In genomic region chr1:229230136-229230892, GRCh38 we compare ENCODE assay signal across 8 cellular contexts. TPM values are rescaled to one million over a fixed set of nuclear protein-coding genes. Genes with fewer than 3 reads are reported as not detected.
DNase-seq lines count a peak whose midpoint lies in the region; ATAC-seq and TF ChIP-seq lines count a peak whose summit lies in the region.

No MANE protein-coding gene starts in this region.

- DNase-seq in endodermal cell: peak; percentile 73
- no peak for DNase-seq in spleen
- no peak for DNase-seq in effector memory CD4-positive, alpha-beta T cell
- DNase-seq in T-helper 17 cell: no peak

- WGBS in endodermal cell (ENCODE audit: insufficient coverage in 1 of 2, insufficient read length in 1 of 2), 2 experiments: 35 to 39% methylated on average over 13 to 14 of the region's 14 CpGs
- 33 to 48% (median 45%) methylated on average over 14 of the region's 14 CpGs for WGBS in spleen, 5 donors

- TF ChIP-seq CTCF in endodermal cell (conservative IDR thresholded peaks at IDR 0.05): no peak
- no peak for TF ChIP-seq CTCF in spleen (IDR thresholded peaks at IDR 0.05 in 8 of 11, conservative IDR thresholded peaks at IDR 0.05 in 3 of 11)

- peak; percentile 66 for ATAC-seq in GM19395 (IDR thresholded peaks at IDR 0.05; ENCODE audit: unreplicated experiment)
- ATAC-seq in GM21367 (IDR thresholded peaks at IDR 0.05; ENCODE audit: unreplicated experiment): no peak
- no peak for ATAC-seq in GM19455 (IDR thresholded peaks at IDR 0.05; ENCODE audit: unreplicated experiment)
- ATAC-seq in T-helper 17 cell: no peak

- H3K27me3 Mint-ChIP-seq in endodermal cell (ENCODE audit: insufficient read depth) (peaks cover 12% of the 10 kb centered on the region), T-helper 17 cell (peaks cover 29% of the 10 kb centered on the region)

- H3K36me3 ChIP-seq in HUES6 (ENCODE audit: control insufficient read depth, insufficient read depth, low read length): no peaks in the 10 kb centered on the region
- H3K36me3 ChIP-seq in endodermal cell (ENCODE audit: control insufficient read depth, insufficient read depth, low read length): no peaks in the 10 kb centered on the region
- H3K36me3 ChIP-seq in spleen: no peaks in the 10 kb centered on the region
- H3K36me3 ChIP-seq in effector memory CD4-positive, alpha-beta T cell (ENCODE audit: control insufficient read depth, insufficient read depth, low read length): no peaks in the 10 kb centered on the region

- H3K4me1 ChIP-seq in HUES6 (ENCODE audit: control insufficient read depth, insufficient read depth, low read length): peaks cover 73% of the 10 kb centered on the region
- H3K4me1 ChIP-seq in endodermal cell (ENCODE audit: control insufficient read depth, insufficient read depth, low read length): peaks cover 12% of the 10 kb centered on the region
- H3K4me1 ChIP-seq in spleen: peaks cover 11 to 56% (median 39%) of the 10 kb centered on the region in 6 donors
- peaks cover 3% of the 10 kb centered on the region for H3K4me1 ChIP-seq in effector memory CD4-positive, alpha-beta T cell (ENCODE audit: control insufficient read depth, insufficient read depth, low read length, poor library complexity, severe bottlenecking)

- H3K9ac ChIP-seq in HUES6 (ENCODE audit: low read length) (peak overlapping the region; percentile 80), endodermal cell (ENCODE audit: extremely low read depth, low read length, poor library complexity, severe bottlenecking) (no peak overlapping the region)

- H3K27ac ChIP-seq in HUES6 (ENCODE audit: low read depth, low read length): peak overlapping the region; percentile 83
- peak overlapping the region; percentile 33 for H3K27ac ChIP-seq in endodermal cell (ENCODE audit: low read depth, low read length)
- peak overlapping the region in 5 of 8 donors; percentile 13 to 60 (median 55) for H3K27ac ChIP-seq in spleen
- no peak overlapping the region for H3K27ac ChIP-seq in effector memory CD4-positive, alpha-beta T cell (ENCODE audit: insufficient read depth, low read length, poor library complexity, severe bottlenecking)

- intact Hi-C loops in spleen (cut with DNase I; ENCODE audit: low total_unique reads): no loop called here

- H3K9me3 Mint-ChIP-seq in endodermal cell: no peaks in the 10 kb centered on the region

- H3K27ac Mint-ChIP-seq in endodermal cell (peak overlapping the region; percentile 85), T-helper 17 cell (no peak overlapping the region)

- H3K4me3 Mint-ChIP-seq in endodermal cell: no peak overlapping the region
- no peak overlapping the region for H3K4me3 Mint-ChIP-seq in T-helper 17 cell

- H3K27me3 ChIP-seq in HUES6 (ENCODE audit: control insufficient read depth, insufficient read depth, low read length) (no peaks in the 10 kb centered on the region), endodermal cell (ENCODE audit: control insufficient read depth, insufficient read depth, low read length, poor library complexity, severe bottlenecking) (peaks cover 14% of the 10 kb centered on the region), spleen (replicated peaks in 1 of 7) (peaks cover 0 to 40% (median 0%) of the 10 kb centered on the region in 7 donors)
- H3K27me3 ChIP-seq in effector memory CD4-positive, alpha-beta T cell (replicated peaks; ENCODE audit: control insufficient read depth, insufficient read depth, low read length, poor library complexity, severe bottlenecking): no peaks in the 10 kb centered on the region

- H3K9me3 ChIP-seq in HUES6 (ENCODE audit: control insufficient read depth, insufficient read depth, low read depth, low read length) (no peaks in the 10 kb centered on the region), endodermal cell (ENCODE audit: control insufficient read depth, low read length) (no peaks in the 10 kb centered on the region), spleen (no peaks in the 10 kb centered on the region), T-helper 17 cell (ENCODE audit: control insufficient read depth, low read length, poor library complexity, severe bottlenecking) (no peaks in the 10 kb centered on the region)
- no peaks in the 10 kb centered on the region for H3K9me3 ChIP-seq in effector memory CD4-positive, alpha-beta T cell (ENCODE audit: control insufficient read depth, low read length)

- peak overlapping the region; percentile 24 for H3K4me3 ChIP-seq in HUES6 (ENCODE audit: low read depth, low read length)
- no peak overlapping the region for H3K4me3 ChIP-seq in endodermal cell (ENCODE audit: low read length)
- H3K4me3 ChIP-seq in spleen: no peak overlapping the region
- H3K4me3 ChIP-seq in effector memory CD4-positive, alpha-beta T cell (ENCODE audit: insufficient read depth, low read depth, low read length, poor library complexity, severe bottlenecking): no peak overlapping the region

- peaks cover 50% of the 10 kb centered on the region for H3K4me1 Mint-ChIP-seq in endodermal cell
- H3K4me1 Mint-ChIP-seq in T-helper 17 cell: peaks cover 4% of the 10 kb centered on the region

- TF ChIP-seq POLR2A in spleen (IDR thresholded peaks at IDR 0.05): no peak

- no peaks in the 10 kb centered on the region for H3K36me3 Mint-ChIP-seq in endodermal cell (ENCODE audit: low read depth)
- no peaks in the 10 kb centered on the region for H3K36me3 Mint-ChIP-seq in T-helper 17 cell (ENCODE audit: low read depth)

RNA-seq across cellular contexts. Expression of gene RAB4A, which starts 40.6 kb away (rescaled TPM):
- 10 to 100 TPM; 46.2 to 48.9 TPM for total RNA-seq in endodermal cell
- 46.9 TPM for polyA plus RNA-seq in endodermal cell (2013, experiment 1 of 2)
- 43.4 TPM for polyA plus RNA-seq in endodermal cell (2013, experiment 2 of 2)
- total RNA-seq in spleen: 10 to 100 TPM; 19.7 to 49.8 (median 35.3) TPM
- 10 to 100 TPM; 20.7 to 23.3 (median 22.2) TPM for polyA plus RNA-seq in spleen
- total RNA-seq in T-helper 17 cell: 10 to 100 TPM; 34.3 to 47.2 TPM
